In genomic region chr10:114761205-114762193, GRCh38 we compare ENCODE assay signal across 28 cellular contexts.
"Had no signal": no experiment of that assay in that cellular context is flagged by ENCODE, and none has a peak within 500 bp of the region (broad histone marks: within the 10 kb centered on the region; RNA-seq: fewer than 3 reads in every experiment).

No MANE protein-coding gene starts in this region.

- H3K9me3 Mint-ChIP-seq: activated CD4-positive, alpha-beta memory T cell treated with anti-CD3 and anti-CD28 coated beads for 36 hours; activated CD4-positive, alpha-beta T cell treated with anti-CD3 and anti-CD28 coated beads, Interleukin-2, amount 10 ng/mL, durations not matched to agents 24 days and 14 days; activated naive CD4-positive, alpha-beta T cell treated with anti-CD3 and anti-CD28 coated beads for 36 hours; activated naive CD8-positive, alpha-beta T cell treated with anti-CD3 and anti-CD28 coated beads, Interleukin-2, amount 10 ng/mL, durations not matched to agents 7 days and 5 days; activated T-helper 1 cell treated with anti-CD3 and anti-CD28 coated beads, Interleukin-12 subunit alpha, Interleukin-12 subunit beta, Interleukin-2, Interleukin-4 antibody, amounts not matched to agents 30 ng/mL and 10 ng/mL and 1 ng/mL, durations not matched to agents 14 hours and 24 hours and 36 hours; brain; natural killer cell; neural progenitor cell; type B pancreatic cell had no signal

- H3K27ac ChIP-seq: ascending aorta, cardiac muscle cell, neural progenitor cell, right lobe of liver, uterus had no signal

- ATAC-seq: left lobe of liver; natural killer cell; right lobe of liver; stimulated activated naive CD8-positive, alpha-beta T cell treated with anti-CD3 and anti-CD28 coated beads, Interleukin-15, Interleukin-2, amounts not matched to agents 100 U/mL and 50 U/mL, for 24 hours; T-helper 17 cell had no signal

- H3K9me3 ChIP-seq: ascending aorta, right lobe of liver, uterus had no signal

- H3K4me1 Mint-ChIP-seq: activated CD4-positive, alpha-beta T cell treated with anti-CD3 and anti-CD28 coated beads, Interleukin-2, amount 10 ng/mL, durations not matched to agents 24 days and 14 days; activated naive CD8-positive, alpha-beta T cell treated with anti-CD3 and anti-CD28 coated beads, Interleukin-2, amount 10 ng/mL, durations not matched to agents 7 days and 5 days; brain; natural killer cell; neural progenitor cell had no signal

- H3K4me3 ChIP-seq: ascending aorta, cardiac muscle cell, lung, neural progenitor cell, right lobe of liver, uterus had no signal

- H3K36me3 Mint-ChIP-seq: activated CD4-positive, alpha-beta memory T cell treated with anti-CD3 and anti-CD28 coated beads for 36 hours; activated naive CD8-positive, alpha-beta T cell treated with anti-CD3 and anti-CD28 coated beads, Interleukin-2, amount 10 ng/mL, durations not matched to agents 7 days and 5 days; brain; natural killer cell; neural progenitor cell; type B pancreatic cell had no signal

- H3K27me3 ChIP-seq: ascending aorta, cardiac muscle cell, right lobe of liver, uterus had no signal

- H3K4me3 Mint-ChIP-seq: activated CD4-positive, alpha-beta memory T cell treated with anti-CD3 and anti-CD28 coated beads for 36 hours; activated CD4-positive, alpha-beta T cell treated with anti-CD3 and anti-CD28 coated beads, Interleukin-2, amount 10 ng/mL, durations not matched to agents 24 days and 14 days; activated naive CD4-positive, alpha-beta T cell treated with anti-CD3 and anti-CD28 coated beads for 36 hours; activated naive CD8-positive, alpha-beta T cell treated with anti-CD3 and anti-CD28 coated beads, Interleukin-2, amount 10 ng/mL, durations not matched to agents 7 days and 5 days; activated T-helper 1 cell treated with anti-CD3 and anti-CD28 coated beads, Interleukin-12 subunit alpha, Interleukin-12 subunit beta, Interleukin-2, Interleukin-4 antibody, amounts not matched to agents 30 ng/mL and 10 ng/mL and 1 ng/mL, durations not matched to agents 14 hours and 24 hours and 36 hours; brain; natural killer cell; neural progenitor cell; T-helper 17 cell; type B pancreatic cell had no signal

- H3K27ac Mint-ChIP-seq: activated CD4-positive, alpha-beta memory T cell treated with anti-CD3 and anti-CD28 coated beads for 36 hours; activated CD4-positive, alpha-beta T cell treated with anti-CD3 and anti-CD28 coated beads, Interleukin-2, amount 10 ng/mL, durations not matched to agents 24 days and 14 days; activated naive CD4-positive, alpha-beta T cell treated with anti-CD3 and anti-CD28 coated beads for 36 hours; activated naive CD8-positive, alpha-beta T cell treated with anti-CD3 and anti-CD28 coated beads, Interleukin-2, amount 10 ng/mL, durations not matched to agents 7 days and 5 days; activated T-helper 1 cell treated with anti-CD3 and anti-CD28 coated beads, Interleukin-12 subunit alpha, Interleukin-12 subunit beta, Interleukin-2, Interleukin-4 antibody, amounts not matched to agents 30 ng/mL and 10 ng/mL and 1 ng/mL, durations not matched to agents 14 hours and 24 hours and 36 hours; natural killer cell; neural progenitor cell; T-helper 17 cell; type B pancreatic cell had no signal

- H3K4me1 ChIP-seq: ascending aorta, right lobe of liver, uterus had no signal

- DNase-seq: activated CD4-positive, alpha-beta memory T cell treated with anti-CD3 and anti-CD28 coated beads for 36 hours; activated CD4-positive, alpha-beta T cell treated with anti-CD3 and anti-CD28 coated beads, Interleukin-2, amount 10 ng/mL, durations not matched to agents 24 days and 14 days; activated CD4-positive, CD25-positive, alpha-beta regulatory T cell treated with anti-CD3 and anti-CD28 coated beads, Interleukin-2, amount 50 U/mL, for 72 hours; activated CD8-positive, alpha-beta memory T cell treated with anti-CD3 and anti-CD28 coated beads, Interleukin-2, amount 50 U/mL, for 4 hours; activated effector memory CD4-positive, alpha-beta T cell treated with anti-CD3 and anti-CD28 coated beads, Interleukin-2, amount 50 U/mL, for 16 hours; activated naive CD4-positive, alpha-beta T cell treated with anti-CD3 and anti-CD28 coated beads for 36 hours; activated naive CD8-positive, alpha-beta T cell treated with anti-CD3 and anti-CD28 coated beads, Interleukin-2, amount 10 ng/mL, durations not matched to agents 7 days and 5 days; activated T-cell treated with anti-CD3 and anti-CD28 coated beads, Interleukin-2, amount 50 U/mL, for 1 hour; dermis blood vessel endothelial cell; effector CD8-positive, alpha-beta T cell; hypothalamus; mesendoderm; natural killer cell; occipital lobe; posterior cingulate gyrus; right lobe of liver; stimulated activated CD4-positive, alpha-beta T cell treated with anti-CD3 and anti-CD28 coated beads, Interleukin-2, amount 100 ng/mL, for 48 hours; stimulated activated naive CD8-positive, alpha-beta T cell treated with anti-CD3 and anti-CD28 coated beads, Interleukin-15, Interleukin-2, amounts not matched to agents 100 U/mL and 50 U/mL, for 24 hours; T-helper 17 cell; uterus had no signal

- H3K36me3 ChIP-seq: ascending aorta, cardiac muscle cell, neural progenitor cell, right lobe of liver, uterus had no signal
